1 cellular context compared by ENCODE assay signal in genomic region chr5:145941677-145942130, GRCh38.
TF ChIP-seq lines count a peak whose summit lies in the region.

No MANE protein-coding gene starts in this region.

TF ChIP-seq in K562, 482 proteins besides CTCF, POLR2A, EP300 and RAD21 (continued from another document):
- TF ChIP-seq, protein P1, sequence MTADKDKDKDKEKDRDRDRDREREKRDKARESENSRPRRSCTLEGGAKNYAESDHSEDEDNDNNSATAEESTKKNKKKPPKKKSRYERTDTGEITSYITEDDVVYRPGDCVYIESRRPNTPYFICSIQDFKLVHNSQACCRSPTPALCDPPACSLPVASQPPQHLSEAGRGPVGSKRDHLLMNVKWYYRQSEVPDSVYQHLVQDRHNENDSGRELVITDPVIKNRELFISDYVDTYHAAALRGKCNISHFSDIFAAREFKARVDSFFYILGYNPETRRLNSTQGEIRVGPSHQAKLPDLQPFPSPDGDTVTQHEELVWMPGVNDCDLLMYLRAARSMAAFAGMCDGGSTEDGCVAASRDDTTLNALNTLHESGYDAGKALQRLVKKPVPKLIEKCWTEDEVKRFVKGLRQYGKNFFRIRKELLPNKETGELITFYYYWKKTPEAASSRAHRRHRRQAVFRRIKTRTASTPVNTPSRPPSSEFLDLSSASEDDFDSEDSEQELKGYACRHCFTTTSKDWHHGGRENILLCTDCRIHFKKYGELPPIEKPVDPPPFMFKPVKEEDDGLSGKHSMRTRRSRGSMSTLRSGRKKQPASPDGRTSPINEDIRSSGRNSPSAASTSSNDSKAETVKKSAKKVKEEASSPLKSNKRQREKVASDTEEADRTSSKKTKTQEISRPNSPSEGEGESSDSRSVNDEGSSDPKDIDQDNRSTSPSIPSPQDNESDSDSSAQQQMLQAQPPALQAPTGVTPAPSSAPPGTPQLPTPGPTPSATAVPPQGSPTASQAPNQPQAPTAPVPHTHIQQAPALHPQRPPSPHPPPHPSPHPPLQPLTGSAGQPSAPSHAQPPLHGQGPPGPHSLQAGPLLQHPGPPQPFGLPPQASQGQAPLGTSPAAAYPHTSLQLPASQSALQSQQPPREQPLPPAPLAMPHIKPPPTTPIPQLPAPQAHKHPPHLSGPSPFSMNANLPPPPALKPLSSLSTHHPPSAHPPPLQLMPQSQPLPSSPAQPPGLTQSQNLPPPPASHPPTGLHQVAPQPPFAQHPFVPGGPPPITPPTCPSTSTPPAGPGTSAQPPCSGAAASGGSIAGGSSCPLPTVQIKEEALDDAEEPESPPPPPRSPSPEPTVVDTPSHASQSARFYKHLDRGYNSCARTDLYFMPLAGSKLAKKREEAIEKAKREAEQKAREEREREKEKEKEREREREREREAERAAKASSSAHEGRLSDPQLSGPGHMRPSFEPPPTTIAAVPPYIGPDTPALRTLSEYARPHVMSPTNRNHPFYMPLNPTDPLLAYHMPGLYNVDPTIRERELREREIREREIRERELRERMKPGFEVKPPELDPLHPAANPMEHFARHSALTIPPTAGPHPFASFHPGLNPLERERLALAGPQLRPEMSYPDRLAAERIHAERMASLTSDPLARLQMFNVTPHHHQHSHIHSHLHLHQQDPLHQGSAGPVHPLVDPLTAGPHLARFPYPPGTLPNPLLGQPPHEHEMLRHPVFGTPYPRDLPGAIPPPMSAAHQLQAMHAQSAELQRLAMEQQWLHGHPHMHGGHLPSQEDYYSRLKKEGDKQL (CRISPR knock-in tag; IDR thresholded peaks at IDR 0.05; ENCODE audit: borderline replicate concordance): no peak
- TF ChIP-seq EZH2 (IDR thresholded peaks at IDR 0.05; ENCODE audit: borderline replicate concordance, low read depth, low read length) (no peak), ETV1 (tag; conservative IDR thresholded peaks at IDR 0.05; ENCODE audit: low read depth) (no peak), ZHX1 (conservative IDR thresholded peaks at IDR 0.05; ENCODE audit: low read length) (no peak), MAFF (IDR thresholded peaks at IDR 0.05; ENCODE audit: low read length) (no peak), JUND (IDR thresholded peaks at IDR 0.05; ENCODE audit: borderline replicate concordance, low read depth, low read length) (peak; percentile 36; the same call in 1 of the 2 replicates), JUND (tag; IDR thresholded peaks at IDR 0.05; ENCODE audit: borderline replicate concordance, low read depth, low read length) (no peak), FOSL1 (tag; conservative IDR thresholded peaks at IDR 0.05) (peak; percentile 94), NR4A1 (CRISPR knock-in tag; IDR thresholded peaks at IDR 0.05) (no peak), NR4A1 (tag; IDR thresholded peaks at IDR 0.05) (no peak), NONO (IDR thresholded peaks at IDR 0.05; ENCODE audit: low read depth in 2 of 2, low read length in 1 of 2) (no peak), TCF3 (CRISPR knock-in tag; IDR thresholded peaks at IDR 0.05) (peak; percentile 25; the same call in 1 of the 2 replicates), CBFA2T3 (IDR thresholded peaks at IDR 0.05) (0 out of 2 replicates have a peak, but pooled peaks have one; percentile 32)
